In genomic region chr6:10441004-10441654, GRCh38 we compare ENCODE assay signal across 9 cellular contexts. TPM values are rescaled to one million over a fixed set of nuclear protein-coding genes. Genes with fewer than 3 reads are reported as not detected.
DNase-seq lines count a peak whose midpoint lies in the region; TF ChIP-seq lines count a peak whose summit lies in the region.
"Had no signal": no experiment of that assay in that cellular context is flagged by ENCODE, and none has a peak within 500 bp of the region (broad histone marks: within the 10 kb centered on the region; RNA-seq: fewer than 3 reads in every experiment).

No MANE protein-coding gene starts in this region.

- H3K4me1 ChIP-seq in vagina (peaks cover 4% of the 10 kb centered on the region), SJCRH30 (no peaks in the 10 kb centered on the region)

- intact Hi-C loops in vagina (cut with DNase I), result no loop called here

- H3K36me3 ChIP-seq in vagina (no peaks in the 10 kb centered on the region), SJCRH30 (no peaks in the 10 kb centered on the region)

- peak overlapping the region; percentile 27 for H3K27ac ChIP-seq in vagina
- no peak overlapping the region for H3K27ac ChIP-seq in SJCRH30

- H3K27me3 ChIP-seq in vagina, result no peaks in the 10 kb centered on the region
- no peaks in the 10 kb centered on the region for H3K27me3 ChIP-seq in SJCRH30

- no peak for TF ChIP-seq CTCF in astrocyte of the cerebellum (IDR thresholded peaks at IDR 0.05; ENCODE audit: low read depth, low read length, missing control alignments)
- no peak for TF ChIP-seq CTCF in vagina (IDR thresholded peaks at IDR 0.05)

- H3K4me3 ChIP-seq in astrocyte of the cerebellum (ENCODE audit: low read depth, low read length) (no peak overlapping the region), vagina (no peak overlapping the region), SJCRH30 (no peak overlapping the region)

- TF ChIP-seq POLR2A in vagina (IDR thresholded peaks at IDR 0.05), result no peak

- DNase-seq in HK-2 (ENCODE audit: unreplicated experiment), result peak; percentile 80
- peak; percentile 47 for DNase-seq in astrocyte of the cerebellum (ENCODE audit: low read depth)
- DNase-seq in kidney glomerular epithelial cell (lab: John Stamatoyannopoulos, UW), result peak; percentile 98
- peak in 1 of 2 donors; percentile 85 for DNase-seq in vagina (ENCODE audit: extremely low spot score in 2 of 2)
- DNase-seq in NCI-H1436 treated with DMSO at 0.1 percent for 48 hours (lab: John Stamatoyannopoulos, UW), result no peak
- DNase-seq in SJCRH30, result no peak
- DNase-seq in NCI-H1417 (lab: John Stamatoyannopoulos, UW), result no peak
- DNase-seq: NCI-H1105 treated with DMSO at 0.1 percent for 48 hours, SHP77 had no signal

- H3K9me3 ChIP-seq in vagina (no peaks in the 10 kb centered on the region), SJCRH30 (replicated peaks) (no peaks in the 10 kb centered on the region)

- in situ Hi-C loops in astrocyte of the cerebellum (cut with HindIII; ENCODE audit: low sequenced_read_pairs), result no loop called here

RNA-seq across cellular contexts. Expression of gene TFAP2A, which starts 26.3 kb away (rescaled TPM):
- 19.4 TPM for total RNA-seq in vagina
- 8.3 and 10.6 TPM in 2 replicates for total RNA-seq in SJCRH30 (2014; rRNA removed; shearing (Covaris generic))

Comparison
In these comparisons a context has a peak if more than half of its experiments do, and no peak if none do; other contexts are left out.
1. DNase-seq: peak in HK-2 (single experiment), astrocyte of the cerebellum (single experiment) and kidney glomerular epithelial cell (single experiment); none in NCI-H1436 treated with DMSO at 0.1 percent for 48 hours (single experiment), SJCRH30 (0 of 2) and NCI-H1417 (0 of 3).